Comparison of ENCODE assay signal across 1 cellular context in the genomic region with DNA sequence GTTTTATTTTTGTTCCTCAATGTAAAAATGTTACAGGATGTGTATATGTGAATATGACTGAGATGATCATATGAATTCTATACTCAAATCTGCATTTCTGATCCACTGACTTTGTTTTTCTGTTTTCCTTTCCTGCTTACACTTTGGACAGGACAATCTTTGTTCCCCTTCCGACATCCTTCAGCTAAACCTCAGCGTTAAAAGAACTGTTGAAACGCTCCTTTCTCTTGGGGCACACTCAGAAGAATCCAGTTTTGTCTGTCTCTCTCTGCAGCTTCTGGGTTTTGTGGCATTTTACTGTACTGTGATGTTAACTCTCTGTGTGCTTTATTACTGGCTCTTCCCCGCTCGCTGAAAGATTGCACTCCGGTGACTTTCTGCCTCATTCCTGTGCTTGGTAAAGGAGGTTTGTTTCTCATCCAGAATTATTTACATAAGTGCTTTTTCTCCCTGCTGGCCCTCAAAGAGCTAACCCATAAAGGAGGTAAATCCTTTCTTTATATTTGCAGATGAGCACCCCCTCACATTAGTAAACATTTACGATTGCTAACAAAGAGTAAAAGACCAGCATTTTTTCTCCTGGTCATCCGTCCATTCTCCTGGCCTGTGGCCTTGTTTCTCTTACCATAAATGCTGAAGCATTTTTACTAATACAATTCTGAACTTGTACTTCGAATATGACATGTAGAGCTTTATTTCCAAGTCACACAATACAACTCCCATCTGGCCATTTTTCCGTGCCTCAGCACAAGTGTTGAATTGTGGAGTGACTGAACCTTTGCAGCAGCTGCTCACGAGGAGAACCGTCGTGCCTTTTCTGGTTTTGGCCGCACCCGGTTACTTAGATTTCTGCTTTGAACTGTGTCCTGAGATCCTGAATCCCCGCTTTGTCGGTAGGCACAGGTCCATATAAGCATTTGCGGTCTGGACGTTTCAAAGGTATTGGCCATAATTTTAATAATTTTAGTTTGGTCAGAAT.
A peak's percentile ranks its signal among the peaks of the same experiment; 100 is the strongest.
TF ChIP-seq lines count a peak whose summit lies in the region.

No MANE protein-coding gene starts in this region.

TF ChIP-seq in HepG2, 621 proteins besides CTCF, POLR2A, EP300 and RAD21 (continued from another document and continues in another):
- TF ChIP-seq FOXP4 (CRISPR knock-in tag; IDR thresholded peaks at IDR 0.05) (peak; percentile 88), STAT5B (CRISPR knock-in tag; IDR thresholded peaks at IDR 0.05) (no peak), ARNT2 (CRISPR knock-in tag; IDR thresholded peaks at IDR 0.05; ENCODE audit: low read depth) (no peak), DMAP1 (CRISPR knock-in tag; IDR thresholded peaks at IDR 0.05) (no peak), ZSCAN12 (CRISPR knock-in tag; IDR thresholded peaks at IDR 0.05) (no peak), ZSCAN20 (CRISPR knock-in tag; IDR thresholded peaks at IDR 0.05; ENCODE audit: borderline replicate concordance) (no peak), ZNF235 (CRISPR knock-in tag; IDR thresholded peaks at IDR 0.05; ENCODE audit: borderline replicate concordance) (no peak), ZNF230 (CRISPR knock-in tag; IDR thresholded peaks at IDR 0.05) (no peak), HOXA7 (CRISPR knock-in tag; IDR thresholded peaks at IDR 0.05) (no peak), GPN1 (CRISPR knock-in tag; IDR thresholded peaks at IDR 0.05; ENCODE audit: borderline replicate concordance) (no peak), ZGPAT (CRISPR knock-in tag; IDR thresholded peaks at IDR 0.05) (peak; percentile 81), ZNF256 (CRISPR knock-in tag; conservative IDR thresholded peaks at IDR 0.05) (no peak), AKAP8 (CRISPR knock-in tag; IDR thresholded peaks at IDR 0.05) (0 out of 2 replicates have a peak, but pooled peaks have one; percentile 60), ZNF83 (CRISPR knock-in tag; IDR thresholded peaks at IDR 0.05; ENCODE audit: borderline replicate concordance) (no peak), ZNF704 (CRISPR knock-in tag; IDR thresholded peaks at IDR 0.05; ENCODE audit: borderline replicate concordance) (no peak), SATB2 (CRISPR knock-in tag; IDR thresholded peaks at IDR 0.05) (no peak), MTF2 (CRISPR knock-in tag; IDR thresholded peaks at IDR 0.05; ENCODE audit: borderline replicate concordance) (no peak), TFDP2 (CRISPR knock-in tag; IDR thresholded peaks at IDR 0.05) (no peak), HCFC1 (IDR thresholded peaks at IDR 0.05; ENCODE audit: low read depth, low read length) (no peak), NFKBIZ (CRISPR knock-in tag; IDR thresholded peaks at IDR 0.05) (0 out of 2 replicates have a peak, but pooled peaks have one; percentile 33), ZNF224 (CRISPR knock-in tag; IDR thresholded peaks at IDR 0.05) (no peak), ZBTB38 (CRISPR knock-in tag; IDR thresholded peaks at IDR 0.05) (no peak), SP2 (CRISPR knock-in tag; IDR thresholded peaks at IDR 0.05) (no peak), FOSL2 (CRISPR knock-in tag; IDR thresholded peaks at IDR 0.05) (peak; percentile 32; the same call in 1 of the 2 replicates), ZNF33B (CRISPR knock-in tag; IDR thresholded peaks at IDR 0.05) (no peak), SOX6 (IDR thresholded peaks at IDR 0.05) (no peak), SOX6 (CRISPR knock-in tag; IDR thresholded peaks at IDR 0.05) (peak; percentile 95)
- TF ChIP-seq, protein P1, sequence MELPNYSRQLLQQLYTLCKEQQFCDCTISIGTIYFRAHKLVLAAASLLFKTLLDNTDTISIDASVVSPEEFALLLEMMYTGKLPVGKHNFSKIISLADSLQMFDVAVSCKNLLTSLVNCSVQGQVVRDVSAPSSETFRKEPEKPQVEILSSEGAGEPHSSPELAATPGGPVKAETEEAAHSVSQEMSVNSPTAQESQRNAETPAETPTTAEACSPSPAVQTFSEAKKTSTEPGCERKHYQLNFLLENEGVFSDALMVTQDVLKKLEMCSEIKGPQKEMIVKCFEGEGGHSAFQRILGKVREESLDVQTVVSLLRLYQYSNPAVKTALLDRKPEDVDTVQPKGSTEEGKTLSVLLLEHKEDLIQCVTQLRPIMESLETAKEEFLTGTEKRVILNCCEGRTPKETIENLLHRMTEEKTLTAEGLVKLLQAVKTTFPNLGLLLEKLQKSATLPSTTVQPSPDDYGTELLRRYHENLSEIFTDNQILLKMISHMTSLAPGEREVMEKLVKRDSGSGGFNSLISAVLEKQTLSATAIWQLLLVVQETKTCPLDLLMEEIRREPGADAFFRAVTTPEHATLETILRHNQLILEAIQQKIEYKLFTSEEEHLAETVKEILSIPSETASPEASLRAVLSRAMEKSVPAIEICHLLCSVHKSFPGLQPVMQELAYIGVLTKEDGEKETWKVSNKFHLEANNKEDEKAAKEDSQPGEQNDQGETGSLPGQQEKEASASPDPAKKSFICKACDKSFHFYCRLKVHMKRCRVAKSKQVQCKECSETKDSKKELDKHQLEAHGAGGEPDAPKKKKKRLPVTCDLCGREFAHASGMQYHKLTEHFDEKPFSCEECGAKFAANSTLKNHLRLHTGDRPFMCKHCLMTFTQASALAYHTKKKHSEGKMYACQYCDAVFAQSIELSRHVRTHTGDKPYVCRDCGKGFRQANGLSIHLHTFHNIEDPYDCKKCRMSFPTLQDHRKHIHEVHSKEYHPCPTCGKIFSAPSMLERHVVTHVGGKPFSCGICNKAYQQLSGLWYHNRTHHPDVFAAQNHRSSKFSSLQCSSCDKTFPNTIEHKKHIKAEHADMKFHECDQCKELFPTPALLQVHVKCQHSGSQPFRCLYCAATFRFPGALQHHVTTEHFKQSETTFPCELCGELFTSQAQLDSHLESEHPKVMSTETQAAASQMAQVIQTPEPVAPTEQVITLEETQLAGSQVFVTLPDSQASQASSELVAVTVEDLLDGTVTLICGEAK (IDR thresholded peaks at IDR 0.05): no peak
- TF ChIP-seq, protein P1 (CRISPR knock-in tag; IDR thresholded peaks at IDR 0.05): no peak
- TF ChIP-seq, protein P2, sequence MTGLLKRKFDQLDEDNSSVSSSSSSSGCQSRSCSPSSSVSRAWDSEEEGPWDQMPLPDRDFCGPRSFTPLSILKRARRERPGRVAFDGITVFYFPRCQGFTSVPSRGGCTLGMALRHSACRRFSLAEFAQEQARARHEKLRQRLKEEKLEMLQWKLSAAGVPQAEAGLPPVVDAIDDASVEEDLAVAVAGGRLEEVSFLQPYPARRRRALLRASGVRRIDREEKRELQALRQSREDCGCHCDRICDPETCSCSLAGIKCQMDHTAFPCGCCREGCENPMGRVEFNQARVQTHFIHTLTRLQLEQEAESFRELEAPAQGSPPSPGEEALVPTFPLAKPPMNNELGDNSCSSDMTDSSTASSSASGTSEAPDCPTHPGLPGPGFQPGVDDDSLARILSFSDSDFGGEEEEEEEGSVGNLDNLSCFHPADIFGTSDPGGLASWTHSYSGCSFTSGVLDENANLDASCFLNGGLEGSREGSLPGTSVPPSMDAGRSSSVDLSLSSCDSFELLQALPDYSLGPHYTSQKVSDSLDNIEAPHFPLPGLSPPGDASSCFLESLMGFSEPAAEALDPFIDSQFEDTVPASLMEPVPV (CRISPR knock-in tag; IDR thresholded peaks at IDR 0.05): no peak
- TF ChIP-seq, protein P3, sequence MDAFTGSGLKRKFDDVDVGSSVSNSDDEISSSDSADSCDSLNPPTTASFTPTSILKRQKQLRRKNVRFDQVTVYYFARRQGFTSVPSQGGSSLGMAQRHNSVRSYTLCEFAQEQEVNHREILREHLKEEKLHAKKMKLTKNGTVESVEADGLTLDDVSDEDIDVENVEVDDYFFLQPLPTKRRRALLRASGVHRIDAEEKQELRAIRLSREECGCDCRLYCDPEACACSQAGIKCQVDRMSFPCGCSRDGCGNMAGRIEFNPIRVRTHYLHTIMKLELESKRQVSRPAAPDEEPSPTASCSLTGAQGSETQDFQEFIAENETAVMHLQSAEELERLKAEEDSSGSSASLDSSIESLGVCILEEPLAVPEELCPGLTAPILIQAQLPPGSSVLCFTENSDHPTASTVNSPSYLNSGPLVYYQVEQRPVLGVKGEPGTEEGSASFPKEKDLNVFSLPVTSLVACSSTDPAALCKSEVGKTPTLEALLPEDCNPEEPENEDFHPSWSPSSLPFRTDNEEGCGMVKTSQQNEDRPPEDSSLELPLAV (CRISPR knock-in tag; conservative IDR thresholded peaks at IDR 0.05; ENCODE audit: low read depth): no peak
- TF ChIP-seq, protein P4, sequence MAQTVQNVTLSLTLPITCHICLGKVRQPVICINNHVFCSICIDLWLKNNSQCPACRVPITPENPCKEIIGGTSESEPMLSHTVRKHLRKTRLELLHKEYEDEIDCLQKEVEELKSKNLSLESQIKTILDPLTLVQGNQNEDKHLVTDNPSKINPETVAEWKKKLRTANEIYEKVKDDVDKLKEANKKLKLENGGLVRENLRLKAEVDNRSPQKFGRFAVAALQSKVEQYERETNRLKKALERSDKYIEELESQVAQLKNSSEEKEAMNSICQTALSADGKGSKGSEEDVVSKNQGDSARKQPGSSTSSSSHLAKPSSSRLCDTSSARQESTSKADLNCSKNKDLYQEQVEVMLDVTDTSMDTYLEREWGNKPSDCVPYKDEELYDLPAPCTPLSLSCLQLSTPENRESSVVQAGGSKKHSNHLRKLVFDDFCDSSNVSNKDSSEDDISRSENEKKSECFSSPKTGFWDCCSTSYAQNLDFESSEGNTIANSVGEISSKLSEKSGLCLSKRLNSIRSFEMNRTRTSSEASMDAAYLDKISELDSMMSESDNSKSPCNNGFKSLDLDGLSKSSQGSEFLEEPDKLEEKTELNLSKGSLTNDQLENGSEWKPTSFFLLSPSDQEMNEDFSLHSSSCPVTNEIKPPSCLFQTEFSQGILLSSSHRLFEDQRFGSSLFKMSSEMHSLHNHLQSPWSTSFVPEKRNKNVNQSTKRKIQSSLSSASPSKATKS (CRISPR knock-in tag; IDR thresholded peaks at IDR 0.05): no peak
- TF ChIP-seq, protein P5, sequence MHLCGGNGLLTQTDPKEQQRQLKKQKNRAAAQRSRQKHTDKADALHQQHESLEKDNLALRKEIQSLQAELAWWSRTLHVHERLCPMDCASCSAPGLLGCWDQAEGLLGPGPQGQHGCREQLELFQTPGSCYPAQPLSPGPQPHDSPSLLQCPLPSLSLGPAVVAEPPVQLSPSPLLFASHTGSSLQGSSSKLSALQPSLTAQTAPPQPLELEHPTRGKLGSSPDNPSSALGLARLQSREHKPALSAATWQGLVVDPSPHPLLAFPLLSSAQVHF (CRISPR knock-in tag; IDR thresholded peaks at IDR 0.05): no peak
